Comparison of ENCODE assay signal across 8 cellular contexts in the genomic region with DNA sequence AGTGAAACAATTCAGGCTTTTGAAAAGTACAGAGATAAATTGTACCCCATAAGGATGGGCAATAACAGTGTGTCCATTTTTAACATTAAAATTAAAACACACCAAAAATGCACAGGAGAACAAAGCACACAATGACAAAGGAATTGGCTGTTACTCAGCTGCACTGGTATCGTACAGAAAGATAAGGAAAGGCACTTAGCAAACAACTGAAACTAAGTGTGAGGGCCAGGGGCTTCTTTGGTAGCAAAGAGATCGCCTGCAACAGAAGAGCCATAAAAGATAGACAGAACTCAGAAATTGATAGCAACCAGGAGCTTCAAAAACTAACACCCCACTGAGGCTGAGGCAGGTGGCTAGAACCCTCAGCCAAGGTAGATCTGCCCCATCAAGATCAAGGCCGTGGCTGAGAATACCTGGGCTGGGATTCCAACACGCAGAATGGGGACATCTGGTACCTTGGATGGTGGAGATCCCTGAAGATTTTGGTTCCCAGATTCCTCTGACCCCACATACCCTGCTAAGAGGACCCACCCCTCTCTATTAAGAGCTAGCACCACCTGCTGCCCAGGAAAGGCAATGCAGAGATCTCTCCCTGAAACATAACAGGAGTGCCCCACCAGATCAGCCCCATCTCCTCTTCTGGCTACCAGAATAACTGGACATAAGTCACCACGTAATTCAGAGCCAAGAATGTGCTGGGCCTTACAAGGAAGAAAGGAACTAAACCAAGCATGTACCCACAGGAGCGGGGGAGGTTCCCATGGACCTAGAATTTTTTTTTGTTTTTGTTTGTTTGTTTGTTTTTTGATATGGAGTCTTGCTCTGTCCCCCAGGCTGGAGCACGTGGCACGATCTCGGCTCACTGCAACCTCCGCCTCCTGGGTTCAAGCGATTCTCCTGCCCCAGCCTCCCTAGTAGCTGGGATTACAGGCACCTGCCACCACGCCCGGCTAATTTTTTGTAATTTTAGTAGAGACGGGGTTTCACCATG. TPM values are rescaled to one million over a fixed set of nuclear protein-coding genes. Genes with fewer than 3 reads are reported as not detected.
DNase-seq lines count a peak whose midpoint lies in the region; ATAC-seq and TF ChIP-seq lines count a peak whose summit lies in the region.

No MANE protein-coding gene starts in this region.

- H3K4me2 ChIP-seq in SU-DHL-6 (ENCODE audit: low read depth, low read length, poor library complexity, severe bottlenecking), result no peak overlapping the region

- H3K9me3 ChIP-seq in KOPT-K1 (ENCODE audit: insufficient read depth, low read length, poor library complexity, severe bottlenecking) (no peaks in the 10 kb centered on the region), SU-DHL-6 (ENCODE audit: insufficient read depth, low read length) (no peaks in the 10 kb centered on the region), body of pancreas (no peaks in the 10 kb centered on the region), lung (ENCODE audit: control insufficient read depth in 2 of 2, insufficient read depth in 1 of 2, low read length in 1 of 2) (no peaks in the 10 kb centered on the region)

- TF ChIP-seq POLR2A in body of pancreas (IDR thresholded peaks at IDR 0.05), result no peak

- intact Hi-C loops in body of pancreas (cut with DNase I), result loop anchor here (10.0 kb wide), 1 partner anchor 91 kb away; no protein-coding TSS in a partner anchor

- H3K4me1 ChIP-seq in body of pancreas, result peaks cover 11% of the 10 kb centered on the region
- peaks cover 3 to 8% of the 10 kb centered on the region in 2 donors for H3K4me1 ChIP-seq in lung (ENCODE audit: control insufficient read depth in 2 of 2, insufficient read depth in 2 of 2, low read length in 2 of 2)

- peaks cover 53% of the 10 kb centered on the region for H3K4me1 Mint-ChIP-seq in type B pancreatic cell (ENCODE audit: unreplicated experiment)

- H3K9ac ChIP-seq in SU-DHL-6 (ENCODE audit: low read length), result no peak overlapping the region; the same call in 1 of the 2 replicates

- H3K27me3 Mint-ChIP-seq in type B pancreatic cell, result no peaks in the 10 kb centered on the region

- H3F3A ChIP-seq in SU-DHL-6 (ENCODE audit: insufficient read depth), result peaks cover 12% of the 10 kb centered on the region

- peaks cover 4% of the 10 kb centered on the region for H3K36me3 Mint-ChIP-seq in type B pancreatic cell

- no peak overlapping the region for H3K4me3 Mint-ChIP-seq in type B pancreatic cell

- ATAC-seq in body of pancreas (no peak), lung (ENCODE audit: insufficient read depth, low FRiP score) (no peak), GM21529 (IDR thresholded peaks at IDR 0.05; ENCODE audit: unreplicated experiment) (no peak)

- H2AFZ ChIP-seq in SU-DHL-6 (ENCODE audit: low read depth, low read length, severe bottlenecking), result no peak overlapping the region

- 49 to 52% methylated on average over 13 to 14 of the region's 14 CpGs for WGBS in body of pancreas, 2 donors
- 68 to 69% methylated on average over 14 of the region's 14 CpGs for WGBS in lung, 2 donors

- H3K4me3 ChIP-seq in SU-DHL-6 (ENCODE audit: insufficient read depth, low read length, poor library complexity, severe bottlenecking), result no peak overlapping the region
- H3K4me3 ChIP-seq in body of pancreas, result no peak overlapping the region
- H3K4me3 ChIP-seq in lung, result no peak overlapping the region

- peak; percentile 18 for DNase-seq in DMS53 treated with DMSO at 0.1 percent for 48 hours (lab: John Stamatoyannopoulos, UW; ENCODE audit: unreplicated experiment)
- DNase-seq in body of pancreas, result peak in 3 of 4 donors; percentile 29 to 50 (median 32)
- no peak for DNase-seq in lung (ENCODE audit: low spot score)
- no peak for DNase-seq in type B pancreatic cell (ENCODE audit: extremely low spot score, unreplicated experiment)
- DNase-seq in DMS79 treated with DMSO at 0.1 percent for 48 hours (lab: John Stamatoyannopoulos, UW), result no peak

- H3K27me3 ChIP-seq in SU-DHL-6 (ENCODE audit: low read length) (no peaks in the 10 kb centered on the region), body of pancreas (no peaks in the 10 kb centered on the region), lung (ENCODE audit: control insufficient read depth, insufficient read depth) (no peaks in the 10 kb centered on the region)

- H3K79me2 ChIP-seq in SU-DHL-6 (ENCODE audit: insufficient read depth, low read length), result no peaks in the 10 kb centered on the region

- TF ChIP-seq CTCF in SU-DHL-6 (IDR thresholded peaks at IDR 0.05; ENCODE audit: insufficient read depth, low read length, poor library complexity, severe bottlenecking) (peak; percentile 76), body of pancreas (IDR thresholded peaks at IDR 0.05) (peak in 5 of 7 experiments; percentile 31 to 44 (median 37)), lung (IDR thresholded peaks at IDR 0.05; ENCODE audit: control extremely low read depth, extremely low read depth) (peak; percentile 42), type B pancreatic cell (conservative IDR thresholded peaks at IDR 0.05) (peak; percentile 75)

- H3K9me3 Mint-ChIP-seq in type B pancreatic cell, result no peaks in the 10 kb centered on the region

- 0 out of 2 replicates have a peak, but pooled peaks cover 4% of the 10 kb centered on the region for H3K36me3 ChIP-seq in KOPT-K1 (ENCODE audit: insufficient read depth, low read length)
- H3K36me3 ChIP-seq in SU-DHL-6 (ENCODE audit: low read length), result no peaks in the 10 kb centered on the region
- H3K36me3 ChIP-seq in body of pancreas (replicated peaks in 1 of 2; ENCODE audit: insufficient read depth in 1 of 2, low read depth in 2 of 2), result no peaks in the 10 kb centered on the region
- H3K36me3 ChIP-seq in lung (ENCODE audit: control insufficient read depth in 2 of 2, insufficient read depth in 2 of 2, low read length in 2 of 2), result no peaks in the 10 kb centered on the region

- H3K27ac Mint-ChIP-seq in type B pancreatic cell, result peak overlapping the region; percentile 73

- H4K20me1 ChIP-seq in SU-DHL-6 (ENCODE audit: low read depth, low read length), result no peaks in the 10 kb centered on the region

- no peaks in the 10 kb centered on the region for H3K9me2 ChIP-seq in SU-DHL-6 (replicated peaks; ENCODE audit: insufficient read depth, low read length)

- H3K27ac ChIP-seq in KOPT-K1 (ENCODE audit: low read depth, low read length, poor library complexity, severe bottlenecking), result peak overlapping the region; percentile 70
- no peak overlapping the region for H3K27ac ChIP-seq in SU-DHL-6 (ENCODE audit: low read depth, low read length)
- no peak overlapping the region for H3K27ac ChIP-seq in body of pancreas
- H3K27ac ChIP-seq in lung (ENCODE audit: low read depth in 1 of 2, low read length in 1 of 2), result no peak overlapping the region

RNA-seq across cellular contexts. Expression of a gene that starts 16.2 kb away (rescaled TPM):
- total RNA-seq in body of pancreas, result 1 to 10 TPM; 5.3 to 7.0 TPM
- total RNA-seq in lung, result 10 to 100 TPM; 41.6 to 60.6 TPM
- 10 to 100 TPM; 59.7 to 88.0 TPM for polyA plus RNA-seq in lung
- total RNA-seq in type B pancreatic cell (ENCODE audit: low replicate concordance), result 27.1 and 72.0 TPM in 2 replicates

Comparison
In these comparisons a context has a peak if more than half of its experiments do, and no peak if none do; other contexts are left out.
1. DNase-seq: peak in DMS53 treated with DMSO at 0.1 percent for 48 hours (single experiment) and body of pancreas (3 of 4); none in lung (single experiment), type B pancreatic cell (single experiment) and DMS79 treated with DMSO at 0.1 percent for 48 hours (single experiment).
2. Peak in every context shown above with its lines, with median percentiles within 50 percentile points of each other: CTCF ChIP-seq.